25 cellular contexts compared by ENCODE assay signal in the genomic region with DNA sequence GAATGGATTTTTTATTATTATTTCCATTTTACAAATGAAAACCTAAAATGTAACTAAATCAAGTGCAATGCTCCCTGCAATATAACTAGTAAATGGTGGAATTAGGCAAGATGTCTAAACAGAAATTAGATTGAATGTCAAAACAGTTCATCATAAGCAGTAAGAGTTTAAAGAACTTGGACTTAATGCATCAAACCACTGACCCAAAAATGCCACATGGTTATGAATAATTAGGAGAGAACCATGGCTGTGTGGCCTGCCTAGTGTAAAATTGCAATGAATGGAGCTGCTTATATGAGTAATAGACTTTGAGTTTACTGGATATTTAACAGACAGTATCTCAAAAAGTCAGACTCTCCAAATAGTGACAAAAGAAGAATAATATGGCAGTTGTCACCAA.
"Had no signal": no experiment of that assay in that cellular context is flagged by ENCODE, and none has a peak within 500 bp of the region (broad histone marks: within the 10 kb centered on the region; RNA-seq: fewer than 3 reads in every experiment).

No MANE protein-coding gene starts in this region.

- H3K9me3 ChIP-seq: ascending aorta, Peyer's patch, SJCRH30 had no signal

- H3K4me1 ChIP-seq: Peyer's patch had no signal

- H3K27me3 Mint-ChIP-seq: activated CD8-positive, alpha-beta T cell treated with anti-CD3 and anti-CD28 coated beads for 36 hours; activated naive CD4-positive, alpha-beta T cell treated with anti-CD3 and anti-CD28 coated beads, Interleukin-2, amount 10 ng/mL, durations not matched to agents 7 days and 5 days; activated naive CD8-positive, alpha-beta T cell treated with anti-CD3 and anti-CD28 coated beads, Interleukin-2, amount 10 ng/mL, durations not matched to agents 7 days and 5 days; brain; central memory CD8-positive, alpha-beta T cell had no signal

- H3K4me3 Mint-ChIP-seq: activated CD8-positive, alpha-beta T cell treated with anti-CD3 and anti-CD28 coated beads for 36 hours; activated naive CD4-positive, alpha-beta T cell treated with anti-CD3 and anti-CD28 coated beads, Interleukin-2, amount 10 ng/mL, durations not matched to agents 7 days and 5 days; activated naive CD8-positive, alpha-beta T cell treated with anti-CD3 and anti-CD28 coated beads, Interleukin-2, amount 10 ng/mL, durations not matched to agents 7 days and 5 days; activated T-cell treated with anti-CD3 and anti-CD28 coated beads, Interleukin-2, amount 50 U/mL, for 72 hours; brain; central memory CD8-positive, alpha-beta T cell; T-helper 1 cell treated with Interleukin-12 subunit alpha and Interleukin-12 subunit beta and Interleukin-4 antibody, amounts not matched to agents 30 μg/mL and 1 μg/mL, for 36 hours had no signal

- ATAC-seq: activated CD4-positive, CD25-positive, alpha-beta regulatory T cell treated with anti-CD3 and anti-CD28 coated beads, Interleukin-2, amount 50 U/mL, for 24 hours; activated CD8-positive, alpha-beta T cell treated with anti-CD3 and anti-CD28 coated beads for 36 hours; activated T-cell treated with anti-CD3 and anti-CD28 coated beads, Interleukin-2, amount 50 U/mL, for 72 hours had no signal

- H3K36me3 Mint-ChIP-seq: activated naive CD4-positive, alpha-beta T cell treated with anti-CD3 and anti-CD28 coated beads, Interleukin-2, amount 10 ng/mL, durations not matched to agents 7 days and 5 days; brain had no signal

- H3K4me3 ChIP-seq: ascending aorta, Peyer's patch, SJCRH30 had no signal

- DNase-seq: activated CD4-positive, alpha-beta T cell treated with anti-CD3 and anti-CD28 coated beads for 4 hours; activated CD8-positive, alpha-beta memory T cell treated with anti-CD3 and anti-CD28 coated beads, Interleukin-2, amount 50 U/mL, for 4 hours; activated CD8-positive, alpha-beta T cell treated with anti-CD3 and anti-CD28 coated beads for 36 hours; activated gamma-delta T cell treated with Interleukin-2 at 50 U/mL for 16 hours; activated naive CD4-positive, alpha-beta T cell treated with anti-CD3 and anti-CD28 coated beads, Interleukin-2, amount 10 ng/mL, durations not matched to agents 7 days and 5 days; activated naive CD8-positive, alpha-beta T cell treated with anti-CD3 and anti-CD28 coated beads, Interleukin-2, amount 10 ng/mL, durations not matched to agents 7 days and 5 days; activated T-cell treated with anti-CD3 and anti-CD28 coated beads, Interleukin-2, amount 50 U/mL, for 72 hours; amniotic stem cell; MM.1S; NCI-H1105; NCI-H1436; NCI-H1694 treated with DMSO at 0.1 percent for 48 hours; NCI-H2029 treated with DMSO at 0.1 percent for 48 hours; NCI-H510A treated with DMSO at 0.1 percent for 48 hours; NCI-H69; Peyer's patch; Right ventricle myocardium superior; SJCRH30 had no signal

- H3K27me3 ChIP-seq: ascending aorta, Peyer's patch, SJCRH30 had no signal

- H3K27ac ChIP-seq: ascending aorta, Peyer's patch, RWPE1, SJCRH30 had no signal

- H3K27ac Mint-ChIP-seq: activated CD8-positive, alpha-beta T cell treated with anti-CD3 and anti-CD28 coated beads for 36 hours; activated naive CD4-positive, alpha-beta T cell treated with anti-CD3 and anti-CD28 coated beads, Interleukin-2, amount 10 ng/mL, durations not matched to agents 7 days and 5 days; activated naive CD8-positive, alpha-beta T cell treated with anti-CD3 and anti-CD28 coated beads, Interleukin-2, amount 10 ng/mL, durations not matched to agents 7 days and 5 days; activated T-cell treated with anti-CD3 and anti-CD28 coated beads, Interleukin-2, amount 50 U/mL, for 72 hours; activated T-helper 2 cell treated with anti-CD3 and anti-CD28 coated beads, Interferon-gamma antibody, Interleukin-2, Interleukin-4, amounts not matched to agents 10 μg/mL and 5 μg/mL and 100 μg/mL, durations not matched to agents 14 hours and 24 hours and 36 hours; brain; T-helper 1 cell treated with Interleukin-12 subunit alpha and Interleukin-12 subunit beta and Interleukin-4 antibody, amounts not matched to agents 30 μg/mL and 1 μg/mL, for 36 hours had no signal

- H3K9me3 Mint-ChIP-seq: activated CD8-positive, alpha-beta T cell treated with anti-CD3 and anti-CD28 coated beads for 36 hours; activated naive CD4-positive, alpha-beta T cell treated with anti-CD3 and anti-CD28 coated beads, Interleukin-2, amount 10 ng/mL, durations not matched to agents 7 days and 5 days; activated T-cell treated with anti-CD3 and anti-CD28 coated beads, Interleukin-2, amount 50 U/mL, for 72 hours; activated T-helper 2 cell treated with anti-CD3 and anti-CD28 coated beads, Interferon-gamma antibody, Interleukin-2, Interleukin-4, amounts not matched to agents 10 μg/mL and 5 μg/mL and 100 μg/mL, durations not matched to agents 14 hours and 24 hours and 36 hours; brain; central memory CD8-positive, alpha-beta T cell; T-helper 1 cell treated with Interleukin-12 subunit alpha and Interleukin-12 subunit beta and Interleukin-4 antibody, amounts not matched to agents 30 μg/mL and 1 μg/mL, for 36 hours had no signal

- H3K36me3 ChIP-seq: ascending aorta, Peyer's patch, SJCRH30 had no signal

- H3K4me1 Mint-ChIP-seq: activated naive CD4-positive, alpha-beta T cell treated with anti-CD3 and anti-CD28 coated beads, Interleukin-2, amount 10 ng/mL, durations not matched to agents 7 days and 5 days; activated naive CD8-positive, alpha-beta T cell treated with anti-CD3 and anti-CD28 coated beads, Interleukin-2, amount 10 ng/mL, durations not matched to agents 7 days and 5 days; central memory CD8-positive, alpha-beta T cell had no signal
